Comparison of ENCODE assay signal across 8 cellular contexts in genomic region chr1:177771688-177772087, GRCh38.
"Had no signal": no experiment of that assay in that cellular context is flagged by ENCODE, and none has a peak within 500 bp of the region (broad histone marks: within the 10 kb centered on the region; RNA-seq: fewer than 3 reads in every experiment).

No MANE protein-coding gene starts in this region.

- H3K4me3 ChIP-seq: K562 had no signal

- H3K9ac ChIP-seq: KMS-11 had no signal

- H3K36me3 Mint-ChIP-seq: IgD-negative memory B cell had no signal

- H3K4me2 ChIP-seq: KMS-11 had no signal

- H3K27me3 Mint-ChIP-seq: IgD-negative memory B cell had no signal

- ATAC-seq: HepG2, K562 had no signal

- H3K4me1 Mint-ChIP-seq: IgD-negative memory B cell had no signal

- H3K27ac ChIP-seq: HL-60, KMS-11 had no signal

- H3K27ac Mint-ChIP-seq: IgD-negative memory B cell had no signal

- H3K4me3 Mint-ChIP-seq: IgD-negative memory B cell had no signal

- DNase-seq: IMR-90, KBM-7, KG1 had no signal
